In the genomic region with DNA sequence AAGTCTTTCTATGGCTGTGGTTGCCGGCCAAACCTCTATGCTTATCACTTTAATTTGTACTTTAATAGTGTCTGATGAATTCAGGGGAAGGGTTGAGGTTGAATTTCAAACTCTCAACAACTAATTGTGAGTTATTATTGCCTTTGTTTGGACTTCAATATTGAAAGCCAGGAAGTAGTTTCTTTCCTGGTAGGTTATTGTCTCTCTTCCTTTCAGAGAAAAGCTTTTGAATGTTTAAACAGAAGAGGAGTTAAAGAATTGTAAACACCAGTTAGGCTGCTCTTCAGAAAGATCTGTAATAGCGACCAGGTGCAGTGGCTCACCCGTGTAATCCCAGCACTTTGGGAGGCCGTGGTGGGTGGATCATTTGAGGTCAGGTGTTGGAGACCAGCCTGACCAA, we compare ENCODE assay signal across 11 cellular contexts. TPM values are rescaled to one million over a fixed set of nuclear protein-coding genes. Genes with fewer than 3 reads are reported as not detected.
DNase-seq lines count a peak whose midpoint lies in the region; ATAC-seq and TF ChIP-seq lines count a peak whose summit lies in the region.
"Had no signal": no experiment of that assay in that cellular context is flagged by ENCODE, and none has a peak within 500 bp of the region (broad histone marks: within the 10 kb centered on the region; RNA-seq: fewer than 3 reads in every experiment).

No MANE protein-coding gene starts in this region.

- H3K9me3 Mint-ChIP-seq in natural killer cell treated with Interleukin-12 subunit alpha and Interleukin-12 subunit beta and Interleukin-15 and Interleukin-18, amount 100 ng/mL, for 72 hours = no peaks in the 10 kb centered on the region
- H3K9me3 Mint-ChIP-seq in HFFc6 = no peaks in the 10 kb centered on the region
- H3K9me3 Mint-ChIP-seq: activated CD8-positive, alpha-beta T cell treated with anti-CD3 and anti-CD28 coated beads for 36 hours had no signal

- H3K36me3 Mint-ChIP-seq in natural killer cell treated with Interleukin-12 subunit alpha and Interleukin-12 subunit beta and Interleukin-15 and Interleukin-18, amount 100 ng/mL, for 72 hours = no peaks in the 10 kb centered on the region
- H3K36me3 Mint-ChIP-seq in HFFc6 (ENCODE audit: low read depth) = peaks cover 21% of the 10 kb centered on the region

- no peak for ATAC-seq in heart left ventricle
- ATAC-seq in Right ventricle myocardium superior (ENCODE audit: poor library complexity) = no peak
- no peak for ATAC-seq in GM18505 (IDR thresholded peaks at IDR 0.05; ENCODE audit: unreplicated experiment)
- ATAC-seq in omental fat pad (ENCODE audit: low FRiP score) = no peak
- ATAC-seq in natural killer cell treated with Interleukin-12 subunit alpha and Interleukin-12 subunit beta and Interleukin-15 and Interleukin-18, amount 100 ng/mL, for 72 hours = no peak
- ATAC-seq: activated CD8-positive, alpha-beta T cell treated with anti-CD3 and anti-CD28 coated beads for 36 hours had no signal

- peaks cover 6 to 13% of the 10 kb centered on the region in 2 donors for H3K4me1 Mint-ChIP-seq in natural killer cell treated with Interleukin-12 subunit alpha and Interleukin-12 subunit beta and Interleukin-15 and Interleukin-18, amount 100 ng/mL, for 72 hours (ENCODE audit: low read depth in 2 of 2)
- H3K4me1 Mint-ChIP-seq in HFFc6 (ENCODE audit: low read depth) = peaks cover 77% of the 10 kb centered on the region

- 45 to 71% (median 51%) methylated on average over 4 of the region's 4 CpGs for WGBS in heart left ventricle, 4 donors

- peaks cover 14 to 21% of the 10 kb centered on the region in 2 donors for H3K27me3 Mint-ChIP-seq in natural killer cell treated with Interleukin-12 subunit alpha and Interleukin-12 subunit beta and Interleukin-15 and Interleukin-18, amount 100 ng/mL, for 72 hours
- no peaks in the 10 kb centered on the region; the same call in 1 of the 2 replicates for H3K27me3 Mint-ChIP-seq in HFFc6 (ENCODE audit: insufficient read depth)

- no peaks in the 10 kb centered on the region for H3K9me3 ChIP-seq in heart left ventricle

- DNase-seq in heart left ventricle (no peak), Right ventricle myocardium superior (no peak), NCI-H510A treated with DMSO at 0.1 percent for 48 hours (lab: John Stamatoyannopoulos, UW) (peak; percentile 85), fibroblast of mammary gland (ENCODE audit: low read depth) (peak; percentile 8), omental fat pad (ENCODE audit: low spot score) (no peak), HFFc6 (no peak)
- DNase-seq in natural killer cell treated with Interleukin-12 subunit alpha and Interleukin-12 subunit beta and Interleukin-15 and Interleukin-18, amount 100 ng/mL, for 72 hours (ENCODE audit: low spot score) = no peak
- DNase-seq: activated CD8-positive, alpha-beta T cell treated with anti-CD3 and anti-CD28 coated beads for 36 hours; activated naive CD4-positive, alpha-beta T cell treated with Interleukin-2 at 50 U/mL for 16 hours had no signal

- peaks cover 0 to 19% (median 4%) of the 10 kb centered on the region in 9 donors for H3K36me3 ChIP-seq in heart left ventricle

- H3K4me3 Mint-ChIP-seq in natural killer cell treated with Interleukin-12 subunit alpha and Interleukin-12 subunit beta and Interleukin-15 and Interleukin-18, amount 100 ng/mL, for 72 hours = no peak overlapping the region
- no peak overlapping the region for H3K4me3 Mint-ChIP-seq in HFFc6
- H3K4me3 Mint-ChIP-seq: activated CD8-positive, alpha-beta T cell treated with anti-CD3 and anti-CD28 coated beads for 36 hours had no signal

- H3K27me3 ChIP-seq in heart left ventricle = peaks cover 0 to 4% (median 0%) of the 10 kb centered on the region in 9 donors

- H3K27ac ChIP-seq in heart left ventricle = peak overlapping the region in 10 of 12 donors; percentile 17 to 72 (median 40)

- peaks cover 0 to 33% (median 14%) of the 10 kb centered on the region in 12 donors for H3K4me1 ChIP-seq in heart left ventricle

- intact Hi-C loops in heart left ventricle (cut with DNase I) = loop anchor here in 2 of 10 donors (5.0 kb wide), 1 partner anchor 36 kb away; no protein-coding TSS in a partner anchor
- intact Hi-C loops in Right ventricle myocardium superior (cut with DNase I) = no loop called here

- no peak for TF ChIP-seq POLR2A in heart left ventricle (IDR thresholded peaks at IDR 0.05)
- TF ChIP-seq POLR2A in GM18505 (IDR thresholded peaks at IDR 0.05; ENCODE audit: borderline replicate concordance, extremely low read depth, insufficient read depth, insufficient read length) = no peak

- TF ChIP-seq CTCF in heart left ventricle (IDR thresholded peaks at IDR 0.05) (no peak), fibroblast of mammary gland (conservative IDR thresholded peaks at IDR 0.05; ENCODE audit: control insufficient read depth, insufficient read depth, low read depth, low read length) (no peak), omental fat pad (IDR thresholded peaks at IDR 0.05) (no peak), HFFc6 (IDR thresholded peaks at IDR 0.05) (no peak)

- no peak overlapping the region for H3K27ac Mint-ChIP-seq in natural killer cell treated with Interleukin-12 subunit alpha and Interleukin-12 subunit beta and Interleukin-15 and Interleukin-18, amount 100 ng/mL, for 72 hours
- no peak overlapping the region for H3K27ac Mint-ChIP-seq in HFFc6
- H3K27ac Mint-ChIP-seq: activated CD8-positive, alpha-beta T cell treated with anti-CD3 and anti-CD28 coated beads for 36 hours had no signal

- peak overlapping the region in 1 of 12 donors; percentile 25 for H3K4me3 ChIP-seq in heart left ventricle
- H3K4me3 ChIP-seq in fibroblast of mammary gland (ENCODE audit: control insufficient read depth, low read depth, low read length) = no peak overlapping the region

RNA-seq across cellular contexts. Expression of a gene that starts 22.2 kb away (rescaled TPM):
- 100 to 1,000 TPM in 1 of 9 donors, 10 to 100 TPM in 8; 12.4 to 146 (median 27.4) TPM for total RNA-seq in heart left ventricle
- polyA plus RNA-seq in heart left ventricle = 10 to 100 TPM; 27.9 to 76.3 TPM
- total RNA-seq in Right ventricle myocardium superior = 29.8 TPM
- total RNA-seq in omental fat pad = 1,000 to 10,000 TPM in 3 of 4 donors, 100 to 1,000 TPM in 1; 712 to 1,460 (median 1,382) TPM
- total RNA-seq in natural killer cell treated with Interleukin-12 subunit alpha and Interleukin-12 subunit beta and Interleukin-15 and Interleukin-18, amount 100 ng/mL, for 72 hours = not detected
- 100 to 1,000 TPM; 191 to 264 (median 205) TPM for total RNA-seq in HFFc6 (2021; fragmentation: NEBNext Ultra II Directional; extraction: Animal tissue kit (Norgen Biotek cat#: 25700))
- total RNA-seq: activated CD8-positive, alpha-beta T cell treated with anti-CD3 and anti-CD28 coated beads for 36 hours; T-helper 2 cell treated with Interferon-gamma antibody and Interleukin-4, amounts not matched to agents 100 ng/mL and 5 ng/mL, for 36 hours had no signal

Comparison
In these comparisons a context has a peak if more than half of its experiments do, and no peak if none do; other contexts are left out.
1. DNase-seq: peak in NCI-H510A treated with DMSO at 0.1 percent for 48 hours (single experiment) and fibroblast of mammary gland (single experiment); none in heart left ventricle (0 of 5), Right ventricle myocardium superior (single experiment), omental fat pad (single experiment), natural killer cell treated with Interleukin-12 subunit alpha and Interleukin-12 subunit beta and Interleukin-15 and Interleukin-18, amount 100 ng/mL, for 72 hours (single experiment) and HFFc6 (single experiment).
2. RNA of a gene that starts 22.2 kb away (total RNA-seq): 712 to 1,460 TPM in omental fat pad, 191 to 264 TPM in HFFc6, 29.8 TPM in Right ventricle myocardium superior (single experiment) and 12.4 to 146 TPM in heart left ventricle; not detected in natural killer cell treated with Interleukin-12 subunit alpha and Interleukin-12 subunit beta and Interleukin-15 and Interleukin-18, amount 100 ng/mL, for 72 hours; every median in the first group is over 10 times any median in the second.